19 cellular contexts compared by ENCODE assay signal in the genomic region with DNA sequence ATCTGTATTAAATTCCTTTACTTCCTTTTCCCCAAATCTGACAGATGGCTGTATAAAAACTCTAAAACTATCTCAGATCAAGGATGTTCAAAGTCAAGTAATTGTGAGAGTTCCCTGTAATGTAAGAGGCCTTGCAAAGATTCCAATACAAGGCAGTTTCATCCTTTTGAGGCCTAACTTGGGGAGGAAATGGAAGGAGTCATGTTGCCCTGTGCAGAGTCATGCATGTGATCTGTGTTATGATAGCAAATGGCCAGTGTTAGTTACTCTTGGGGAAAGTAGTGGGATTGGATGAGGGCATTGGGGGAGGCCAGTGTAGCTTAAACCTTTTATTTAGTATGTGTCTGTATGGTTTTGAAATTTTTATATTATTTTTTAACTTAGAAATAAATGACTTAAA. TPM values are rescaled to one million over a fixed set of nuclear protein-coding genes. Genes with fewer than 3 reads are reported as not detected.
DNase-seq lines count a peak whose midpoint lies in the region; ATAC-seq and TF ChIP-seq lines count a peak whose summit lies in the region.
"Had no signal": no experiment of that assay in that cellular context is flagged by ENCODE, and none has a peak within 500 bp of the region (broad histone marks: within the 10 kb centered on the region; RNA-seq: fewer than 3 reads in every experiment).

No MANE protein-coding gene starts in this region.

- peak overlapping the region; percentile 19 for H3K27ac Mint-ChIP-seq in activated T-cell treated with anti-CD3 and anti-CD28 coated beads, Interleukin-2, amount 50 U/mL, for 72 hours
- H3K27ac Mint-ChIP-seq in stimulated activated effector memory CD8-positive, alpha-beta T cell treated with anti-CD3 and anti-CD28 coated beads, Interleukin-12 subunit alpha, Interleukin-12 subunit beta, amount 100 ng/mL, for 72 hours = peak overlapping the region; percentile 85
- no peak overlapping the region for H3K27ac Mint-ChIP-seq in endodermal cell
- H3K27ac Mint-ChIP-seq: mesothelial cell of epicardium had no signal

- H3K4me1 ChIP-seq in endodermal cell (ENCODE audit: control insufficient read depth, insufficient read depth, low read length) = no peaks in the 10 kb centered on the region

- H3K27ac ChIP-seq in endodermal cell (ENCODE audit: low read depth, low read length) = no peak overlapping the region
- H3K27ac ChIP-seq: gastroesophageal sphincter had no signal

- ATAC-seq in activated T-cell treated with anti-CD3 and anti-CD28 coated beads, Interleukin-2, amount 50 U/mL, for 72 hours (replicated peaks in 1 of 2) = no peak
- ATAC-seq in stimulated activated effector memory CD8-positive, alpha-beta T cell treated with anti-CD3 and anti-CD28 coated beads, Interleukin-12 subunit alpha, Interleukin-12 subunit beta, amount 100 ng/mL, for 72 hours = no peak
- ATAC-seq: gastroesophageal sphincter, left colon had no signal

- H3K27me3 Mint-ChIP-seq in activated T-cell treated with anti-CD3 and anti-CD28 coated beads, Interleukin-2, amount 50 U/mL, for 72 hours (ENCODE audit: low read depth) = no peaks in the 10 kb centered on the region
- no peaks in the 10 kb centered on the region for H3K27me3 Mint-ChIP-seq in endodermal cell (ENCODE audit: insufficient read depth)

- peaks cover 5 to 30% of the 10 kb centered on the region in 2 donors for H3K36me3 Mint-ChIP-seq in activated T-cell treated with anti-CD3 and anti-CD28 coated beads, Interleukin-2, amount 50 U/mL, for 72 hours (ENCODE audit: insufficient read depth in 2 of 2)
- peaks cover 100% of the 10 kb centered on the region for H3K36me3 Mint-ChIP-seq in stimulated activated effector memory CD8-positive, alpha-beta T cell treated with anti-CD3 and anti-CD28 coated beads, Interleukin-12 subunit alpha, Interleukin-12 subunit beta, amount 100 ng/mL, for 72 hours
- peaks cover 24% of the 10 kb centered on the region for H3K36me3 Mint-ChIP-seq in endodermal cell (ENCODE audit: low read depth)

- H3K4me3 Mint-ChIP-seq in activated T-cell treated with anti-CD3 and anti-CD28 coated beads, Interleukin-2, amount 50 U/mL, for 72 hours = no peak overlapping the region
- H3K4me3 Mint-ChIP-seq in stimulated activated effector memory CD8-positive, alpha-beta T cell treated with anti-CD3 and anti-CD28 coated beads, Interleukin-12 subunit alpha, Interleukin-12 subunit beta, amount 100 ng/mL, for 72 hours = no peak overlapping the region
- no peak overlapping the region for H3K4me3 Mint-ChIP-seq in endodermal cell
- H3K4me3 Mint-ChIP-seq: mesothelial cell of epicardium had no signal

- no peak for TF ChIP-seq CTCF in endodermal cell (conservative IDR thresholded peaks at IDR 0.05)

- peaks cover 80% of the 10 kb centered on the region for H3K36me3 ChIP-seq in endodermal cell (ENCODE audit: control insufficient read depth, insufficient read depth, low read length)

- DNase-seq in activated T-cell treated with anti-CD3 and anti-CD28 coated beads, Interleukin-2, amount 50 U/mL, for 72 hours = no peak
- no peak for DNase-seq in activated T-cell treated with anti-CD3 and anti-CD28 coated beads, Interleukin-2, amount 50 U/mL, for 48 hours
- DNase-seq in OCI-M1 (lab: John Stamatoyannopoulos, UW) (peak; percentile 36), dedifferentiated amniotic fluid mesenchymal stem cell (ENCODE audit: extremely low spot score) (peak; percentile 67), endodermal cell (no peak), NCI-H2107 treated with DMSO at 0.1 percent for 48 hours (lab: John Stamatoyannopoulos, UW; ENCODE audit: unreplicated experiment) (no peak), DMS53 (lab: John Stamatoyannopoulos, UW) (no peak)
- DNase-seq in stimulated activated effector memory CD8-positive, alpha-beta T cell treated with anti-CD3 and anti-CD28 coated beads, Interleukin-12 subunit alpha, Interleukin-12 subunit beta, amount 100 ng/mL, for 72 hours (ENCODE audit: low spot score in 2 of 2) = no peak
- DNase-seq: anterior cingulate cortex; GOT3; left colon; NCI-H1417 treated with DMSO at 0.1 percent for 48 hours; NCI-H2171 treated with DMSO at 0.1 percent for 48 hours; RPMI8226; stimulated activated naive CD4-positive, alpha-beta T cell; trophoblast cell had no signal

- no peaks in the 10 kb centered on the region for H3K9me3 ChIP-seq in endodermal cell (ENCODE audit: control insufficient read depth, low read length)
- H3K9me3 ChIP-seq: gastroesophageal sphincter had no signal

- no peak overlapping the region for H3K9ac ChIP-seq in endodermal cell (ENCODE audit: extremely low read depth, low read length, poor library complexity, severe bottlenecking)

- H3K4me3 ChIP-seq in endodermal cell (ENCODE audit: low read length) = no peak overlapping the region
- H3K4me3 ChIP-seq: gastroesophageal sphincter had no signal

- H3K27me3 ChIP-seq in endodermal cell (ENCODE audit: control insufficient read depth, insufficient read depth, low read length, poor library complexity, severe bottlenecking) = no peaks in the 10 kb centered on the region
- H3K27me3 ChIP-seq: gastroesophageal sphincter had no signal

- H3K4me1 Mint-ChIP-seq in activated T-cell treated with anti-CD3 and anti-CD28 coated beads, Interleukin-2, amount 50 U/mL, for 72 hours (ENCODE audit: low read depth) = peaks cover 10% of the 10 kb centered on the region
- peaks cover 12% of the 10 kb centered on the region for H3K4me1 Mint-ChIP-seq in stimulated activated effector memory CD8-positive, alpha-beta T cell treated with anti-CD3 and anti-CD28 coated beads, Interleukin-12 subunit alpha, Interleukin-12 subunit beta, amount 100 ng/mL, for 72 hours
- H3K4me1 Mint-ChIP-seq in endodermal cell = no peaks in the 10 kb centered on the region

- H3K9me3 Mint-ChIP-seq in activated T-cell treated with anti-CD3 and anti-CD28 coated beads, Interleukin-2, amount 50 U/mL, for 72 hours = no peaks in the 10 kb centered on the region
- no peaks in the 10 kb centered on the region for H3K9me3 Mint-ChIP-seq in stimulated activated effector memory CD8-positive, alpha-beta T cell treated with anti-CD3 and anti-CD28 coated beads, Interleukin-12 subunit alpha, Interleukin-12 subunit beta, amount 100 ng/mL, for 72 hours
- H3K9me3 Mint-ChIP-seq in endodermal cell = no peaks in the 10 kb centered on the region
- H3K9me3 Mint-ChIP-seq: mesothelial cell of epicardium had no signal

RNA-seq across cellular contexts. Expression of a gene that starts 23.7 kb away (rescaled TPM):
- 1 to 10 TPM in 1 of 2 donors, under 1 TPM in 1; 0.79 to 1.3 TPM for total RNA-seq in activated T-cell treated with anti-CD3 and anti-CD28 coated beads, Interleukin-2, amount 50 U/mL, for 72 hours
- under 1 TPM; 0.29 to 0.90 TPM for total RNA-seq in endodermal cell
- 0.46 TPM for polyA plus RNA-seq in endodermal cell (2013, experiment 1 of 2)
- polyA plus RNA-seq in endodermal cell (2013, experiment 2 of 2) = 0.58 TPM
- total RNA-seq: M059J had no signal

Comparison
In these comparisons a context has a peak if more than half of its experiments do, and no peak if none do; other contexts are left out.
1. DNase-seq: peak in OCI-M1 (single experiment) and dedifferentiated amniotic fluid mesenchymal stem cell (single experiment); none in activated T-cell treated with anti-CD3 and anti-CD28 coated beads, Interleukin-2, amount 50 U/mL, for 72 hours (0 of 2), activated T-cell treated with anti-CD3 and anti-CD28 coated beads, Interleukin-2, amount 50 U/mL, for 48 hours (0 of 2), stimulated activated effector memory CD8-positive, alpha-beta T cell treated with anti-CD3 and anti-CD28 coated beads, Interleukin-12 subunit alpha, Interleukin-12 subunit beta, amount 100 ng/mL, for 72 hours (0 of 2), endodermal cell (single experiment), NCI-H2107 treated with DMSO at 0.1 percent for 48 hours (single experiment) and DMS53 (single experiment).